11 cellular contexts compared by ENCODE assay signal in the genomic region with DNA sequence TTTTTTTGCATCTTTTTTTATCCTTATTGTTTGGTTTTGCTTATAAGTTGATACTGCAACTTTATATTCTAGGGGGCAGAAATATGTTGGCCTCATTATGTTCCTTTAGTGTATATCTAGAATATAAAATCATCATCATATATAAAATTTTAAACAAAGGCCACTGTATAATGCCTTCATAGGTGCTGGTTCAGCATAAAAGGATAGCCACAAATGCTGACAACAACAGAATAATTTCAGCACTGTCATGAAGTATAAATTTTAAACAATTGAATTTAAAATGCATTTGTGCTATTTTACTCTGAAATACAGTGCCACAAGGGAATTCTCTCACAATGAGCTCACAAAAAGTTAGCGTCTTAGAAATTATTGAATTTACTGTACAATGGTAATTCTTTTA.
"Had no signal": no experiment of that assay in that cellular context is flagged by ENCODE, and none has a peak within 500 bp of the region (broad histone marks: within the 10 kb centered on the region; RNA-seq: fewer than 3 reads in every experiment).

No MANE protein-coding gene starts in this region.

- H3K4me1 ChIP-seq: HAP-1 had no signal

- H3K4me3 ChIP-seq: GM23248, GM23338, HAP-1 had no signal

- FAIRE-seq: H1, H54 had no signal

- ATAC-seq: GM23338, HCT116 had no signal

- H2AFZ ChIP-seq: GM23248, GM23338 had no signal

- DNase-seq: GM23248, GOT3, H7, H9, HCEC 1CT, HFFc6 had no signal

- H3K9me3 ChIP-seq: HAP-1 had no signal

- H3K36me3 ChIP-seq: HAP-1 had no signal

- H3K27ac ChIP-seq: GM23248 had no signal

- H3K4me2 ChIP-seq: GM23338 had no signal

- H3K9ac ChIP-seq: GM23248 had no signal
